In genomic region chr19:42695811-42696503, GRCh38 we compare ENCODE assay signal across 29 cellular contexts. TPM values are rescaled to one million over a fixed set of nuclear protein-coding genes. Genes with fewer than 3 reads are reported as not detected.
DNase-seq lines count a peak whose midpoint lies in the region; ATAC-seq, FAIRE-seq and TF ChIP-seq lines count a peak whose summit lies in the region.
"Had no signal": no experiment of that assay in that cellular context is flagged by ENCODE, and none has a peak within 500 bp of the region (broad histone marks: within the 10 kb centered on the region; RNA-seq: fewer than 3 reads in every experiment).

No MANE protein-coding gene starts in this region.

- CTCF ChIA-PET in A549 (lab: Yijun Ruan, JAX), result interaction anchor here (0.7 to 10.6 kb wide), 14 partner anchors 9 to 510 kb away, joined by 3 to 135 read pairs (median 4); partner anchors contain the start of gene PSG3

- H3K4me3 ChIP-seq in A549 (no peak overlapping the region), endodermal cell (ENCODE audit: low read length) (peak overlapping the region; percentile 11), trophoblast cell (ENCODE audit: low read depth, low read length) (no peak overlapping the region)
- H3K4me3 ChIP-seq: BLaER1 had no signal

- H3K27me3 ChIP-seq in endodermal cell (ENCODE audit: control insufficient read depth, insufficient read depth, low read length, poor library complexity, severe bottlenecking), result no peaks in the 10 kb centered on the region
- no peaks in the 10 kb centered on the region for H3K27me3 ChIP-seq in trophoblast cell (ENCODE audit: insufficient read depth, low read length)
- H3K27me3 ChIP-seq: BLaER1 had no signal

- no peaks in the 10 kb centered on the region for H3K79me1 ChIP-seq in trophoblast cell (ENCODE audit: low read length)

- WGBS in A549 (ENCODE audit: missing lambda C conversion rate), result 37% methylated on average over 12 of the region's 12 CpGs
- 74 to 79% methylated on average over 5 to 12 of the region's 12 CpGs for WGBS in endodermal cell (ENCODE audit: insufficient coverage in 1 of 2, insufficient read length in 1 of 2), 2 experiments
- WGBS in trophoblast cell (ENCODE audit: extremely low coverage, insufficient coverage, insufficient read length), result no CpG with 5 or more reads among the region's 12 CpGs

- H3K27ac Mint-ChIP-seq in endodermal cell, result no peak overlapping the region
- H3K27ac Mint-ChIP-seq: CD14-positive monocyte; CD4-positive, alpha-beta memory T cell; CD4-positive, CD25-positive, alpha-beta regulatory T cell; CD8-positive, alpha-beta memory T cell had no signal

- no peak overlapping the region for H4K12ac ChIP-seq in trophoblast cell (ENCODE audit: low read depth, low read length)

- H3K4ac ChIP-seq in trophoblast cell (ENCODE audit: low read depth, low read length), result no peak overlapping the region

- TF ChIP-seq RAD21 in A549 (conservative IDR thresholded peaks at IDR 0.05 in 1 of 2, IDR thresholded peaks at IDR 0.05 in 1 of 2), result no peak

- no peak overlapping the region for H2BK12ac ChIP-seq in trophoblast cell (ENCODE audit: low read length)

- H3K9me3 ChIP-seq in A549 (no peaks in the 10 kb centered on the region), endodermal cell (ENCODE audit: control insufficient read depth, low read length) (peaks cover 20% of the 10 kb centered on the region), trophoblast cell (ENCODE audit: insufficient read depth, low read depth, low read length) (peaks cover 15% of the 10 kb centered on the region)
- H3K9me3 ChIP-seq: BE2C had no signal

- peaks cover 2% of the 10 kb centered on the region for H3K36me3 Mint-ChIP-seq in endodermal cell (ENCODE audit: low read depth)
- H3K36me3 Mint-ChIP-seq: CD14-positive monocyte; CD4-positive, alpha-beta memory T cell; CD4-positive, CD25-positive, alpha-beta regulatory T cell; CD8-positive, alpha-beta memory T cell had no signal

- H3K9me3 Mint-ChIP-seq in endodermal cell, result peaks cover 89% of the 10 kb centered on the region

- H3K4me1 ChIP-seq in A549 (no peaks in the 10 kb centered on the region), endodermal cell (ENCODE audit: control insufficient read depth, insufficient read depth, low read length) (no peaks in the 10 kb centered on the region), trophoblast cell (ENCODE audit: control insufficient read depth in 1 of 2, insufficient read depth in 2 of 2, low read length in 2 of 2) (no peaks in the 10 kb centered on the region)
- H3K4me1 ChIP-seq: BE2C, BLaER1 had no signal

- TF ChIP-seq POLR2A in A549 (IDR thresholded peaks at IDR 0.05; ENCODE audit: low read length), result no peak

- peak in 1 of 2 experiments; percentile 26 for DNase-seq in A549 (ENCODE audit: low read depth in 1 of 2, low spot score in 1 of 2)
- peak; percentile 3 for DNase-seq in NCI-H226
- no peak for DNase-seq in endodermal cell
- DNase-seq in trophoblast cell, result peak; percentile 83 to 98
- DNase-seq in foreskin melanocyte, result no peak
- DNase-seq in NCI-H524 (lab: John Stamatoyannopoulos, UW), result no peak
- DNase-seq: ACHN; BE2C; C1 segment of cervical spinal cord; CD4-positive, alpha-beta memory T cell; CD4-positive, CD25-positive, alpha-beta regulatory T cell; CD8-positive, alpha-beta memory T cell; COR-L47; DMS 273 treated with DMSO at 0.1 percent for 48 hours; DMS153; DMS53; DMS79; DND-41; EL; GF-D8 had no signal

- H2BK5ac ChIP-seq in trophoblast cell (ENCODE audit: low read depth, low read length, poor library complexity), result no peak overlapping the region

- H3K4me1 Mint-ChIP-seq in endodermal cell, result no peaks in the 10 kb centered on the region
- H3K4me1 Mint-ChIP-seq: CD14-positive monocyte; CD4-positive, alpha-beta memory T cell; CD4-positive, CD25-positive, alpha-beta regulatory T cell; CD8-positive, alpha-beta memory T cell had no signal

- H3K18ac ChIP-seq in trophoblast cell (ENCODE audit: low read length), result no peak overlapping the region

- no peak overlapping the region for H3K23ac ChIP-seq in trophoblast cell (ENCODE audit: low read length)

- no peak overlapping the region for H3K4me3 Mint-ChIP-seq in endodermal cell
- H3K4me3 Mint-ChIP-seq: CD14-positive monocyte; CD4-positive, alpha-beta memory T cell; CD4-positive, CD25-positive, alpha-beta regulatory T cell; CD8-positive, alpha-beta memory T cell had no signal

- ATAC-seq in A549 (no peak), HG03280 (IDR thresholded peaks at IDR 0.05; ENCODE audit: unreplicated experiment) (no peak)

- TF ChIP-seq EP300 in A549 (IDR thresholded peaks at IDR 0.05), result no peak

- H3K27ac ChIP-seq in A549 (no peak overlapping the region), endodermal cell (ENCODE audit: low read depth, low read length) (no peak overlapping the region), trophoblast cell (ENCODE audit: low read depth, low read length) (no peak overlapping the region)
- H3K27ac ChIP-seq: 22Rv1, BLaER1 had no signal

- H2BK120ac ChIP-seq in trophoblast cell (ENCODE audit: insufficient read depth, low read length, poor library complexity), result no peak overlapping the region

- peak; percentile 91 for FAIRE-seq in A549 (lab: Jason Lieb, UNC)
- FAIRE-seq: GM12891, GM19239 had no signal

- H3K36me3 ChIP-seq in endodermal cell (ENCODE audit: control insufficient read depth, insufficient read depth, low read length), result no peaks in the 10 kb centered on the region
- H3K36me3 ChIP-seq in trophoblast cell (ENCODE audit: control insufficient read depth in 1 of 2, insufficient read depth in 2 of 2, low read length in 2 of 2), result peaks cover 0 to 2% of the 10 kb centered on the region in 2 experiments
- H3K36me3 ChIP-seq: BE2C, BLaER1 had no signal

- H2AK5ac ChIP-seq in trophoblast cell (ENCODE audit: low read length), result no peak overlapping the region

- TF ChIP-seq CTCF in A549 (IDR thresholded peaks at IDR 0.05), result no peak
- no peak for TF ChIP-seq CTCF in endodermal cell (conservative IDR thresholded peaks at IDR 0.05)

- no peak overlapping the region for H3K14ac ChIP-seq in trophoblast cell (ENCODE audit: low read length)

- H3K9ac ChIP-seq in endodermal cell (ENCODE audit: extremely low read depth, low read length, poor library complexity, severe bottlenecking), result no peak overlapping the region
- H3K9ac ChIP-seq in trophoblast cell (ENCODE audit: low read length), result no peak overlapping the region
- H3K9ac ChIP-seq: BLaER1 had no signal

- no peak overlapping the region for H2AFZ ChIP-seq in trophoblast cell (ENCODE audit: insufficient read depth, low read length, poor library complexity)

- H3K79me2 ChIP-seq in trophoblast cell (ENCODE audit: control insufficient read depth, insufficient read depth, low read length, poor library complexity), result no peaks in the 10 kb centered on the region

- POLR2A ChIA-PET in A549 (lab: Yijun Ruan, JAX), result no interaction called here

- no peak overlapping the region for H4K8ac ChIP-seq in trophoblast cell (ENCODE audit: low read depth, low read length)

- no peak overlapping the region for H4K91ac ChIP-seq in trophoblast cell (ENCODE audit: low read depth, low read length)

- H3K4me2 ChIP-seq in A549, result peak overlapping the region; percentile 5; the same call in 1 of the 3 replicates
- H3K4me2 ChIP-seq in trophoblast cell (ENCODE audit: low read length), result no peak overlapping the region
- H3K4me2 ChIP-seq: BLaER1 had no signal

- no peaks in the 10 kb centered on the region for H3K27me3 Mint-ChIP-seq in endodermal cell (ENCODE audit: insufficient read depth)

TF ChIP-seq in A549, 52 proteins besides CTCF, POLR2A, EP300 and RAD21:
- TF ChIP-seq NFE2L2 (conservative IDR thresholded peaks at IDR 0.05; ENCODE audit: low read length), result no peak
- TF ChIP-seq GATA3 (IDR thresholded peaks at IDR 0.05; ENCODE audit: borderline replicate concordance), result 0 out of 2 replicates have a peak, but pooled peaks have one; percentile 33
TF ChIP-seq in A549: peak in this region for 1.

RNA-seq across cellular contexts. Expression of gene PSG3, which starts 44.3 kb away (rescaled TPM):
- polyA plus RNA-seq in A549 (2011; rRNA removed) (0.07 TPM in 1 of 2 replicates, not detected in the other), A549 (2017; fragmentation: RNase III; extraction: RNeasy Plus Mini Kit Qiagen cat#74134 plus additional on column Dnase treatment) (not detected in 3 replicates)
- not detected in 2 replicates for polyA plus RNA-seq in A549 (2012; cell fraction: cytosol; rRNA removed)
- polyA plus RNA-seq in A549 (2012; cell fraction: nucleus; rRNA removed), result not detected in 2 replicates
- polyA minus RNA-seq in A549 (2011; rRNA and poly(A)+ RNA removed), result not detected in 2 replicates
- not detected for total RNA-seq in endodermal cell
- polyA plus RNA-seq in endodermal cell (2013, experiment 1 of 2), result not detected
- polyA plus RNA-seq in endodermal cell (2013, experiment 2 of 2), result not detected
- polyA plus RNA-seq in trophoblast cell (2013), result not detected in 2 replicates
- total RNA-seq: A172; A673; CD4-positive, alpha-beta memory T cell; CD8-positive, alpha-beta memory T cell; Daoy had no signal
- polyA plus RNA-seq: CD14-positive monocyte; CD4-positive, alpha-beta memory T cell; CD4-positive, CD25-positive, alpha-beta regulatory T cell; CD8-positive, alpha-beta memory T cell had no signal

Comparison
In these comparisons a context has a peak if more than half of its experiments do, and no peak if none do; other contexts are left out.
1. DNase-seq: peak in NCI-H226 (single experiment) and trophoblast cell (2 of 2); none in endodermal cell (single experiment), foreskin melanocyte (single experiment) and NCI-H524 (0 of 2).